Comparison of ENCODE assay signal across 9 cellular contexts in genomic region chr22:23895599-23896144, GRCh38. TPM values are rescaled to one million over a fixed set of nuclear protein-coding genes. Genes with fewer than 3 reads are reported as not detected.
DNase-seq lines count a peak whose midpoint lies in the region; ATAC-seq and TF ChIP-seq lines count a peak whose summit lies in the region.
"Had no signal": no experiment of that assay in that cellular context is flagged by ENCODE, and none has a peak within 500 bp of the region (broad histone marks: within the 10 kb centered on the region; RNA-seq: fewer than 3 reads in every experiment).

No MANE protein-coding gene starts in this region.

- POLR2A ChIA-PET in MCF 10A (lab: Yijun Ruan, JAX) = interaction anchor here (0.9 kb wide), 1 partner anchor 18 kb away, joined by 6 read pairs; no protein-coding TSS in a partner anchor

- peaks cover 7 to 48% (median 25%) of the 10 kb centered on the region in 9 donors for H3K4me1 ChIP-seq in heart right ventricle
- H3K4me1 ChIP-seq in mesodermal cell (ENCODE audit: control insufficient read depth, insufficient read depth, low read length, poor library complexity, severe bottlenecking) = peaks cover 3% of the 10 kb centered on the region
- no peaks in the 10 kb centered on the region for H3K4me1 ChIP-seq in uterus

- peaks cover 42% of the 10 kb centered on the region for H3K36me3 Mint-ChIP-seq in MCF 10A (ENCODE audit: insufficient read depth, unreplicated experiment)

- peak overlapping the region; percentile 99 for H3K27ac Mint-ChIP-seq in MCF 10A (ENCODE audit: low read depth, unreplicated experiment)

- TF ChIP-seq POLR2A in uterus (IDR thresholded peaks at IDR 0.05) = no peak

- H3K4me3 ChIP-seq in heart right ventricle = peak overlapping the region in 8 of 10 donors; percentile 50 to 88 (median 70)
- peak overlapping the region; percentile 86 for H3K4me3 ChIP-seq in mesodermal cell (ENCODE audit: extremely low read depth, insufficient read depth, low read length, poor library complexity, severe bottlenecking)
- peak overlapping the region; percentile 60 to 63 for H3K4me3 ChIP-seq in uterus

- H3K9me3 Mint-ChIP-seq in MCF 10A (ENCODE audit: unreplicated experiment) = peaks cover 7% of the 10 kb centered on the region

- BruUV-seq in MCF 10A (replicated peaks; lab: Mats Ljungman, UMichigan) = no TSS peak

- ATAC-seq in heart right ventricle = no peak
- no peak for ATAC-seq in Right ventricle myocardium inferior

- intact Hi-C loops in heart right ventricle (cut with DNase I) (no loop called here), Right ventricle myocardium inferior (cut with DNase I) (loop anchor here (2.0 kb wide), 1 partner anchor 19 kb away; no protein-coding TSS in a partner anchor), MCF 10A (cut with micrococcal nuclease) (loop anchor here (2.0 kb wide), 1 partner anchor 19 kb away; no protein-coding TSS in a partner anchor), uterus (cut with DNase I; ENCODE audit: low total_unique reads) (no loop called here)

- H3K27me3 Mint-ChIP-seq in MCF 10A (ENCODE audit: insufficient read depth, unreplicated experiment) = no peaks in the 10 kb centered on the region

- H3K27me3 ChIP-seq in heart right ventricle = no peaks in the 10 kb centered on the region
- no peaks in the 10 kb centered on the region for H3K27me3 ChIP-seq in uterus

- DNase-seq in heart right ventricle (no peak), Right ventricle myocardium inferior (ENCODE audit: missing footprints) (no peak), MCF 10A (ENCODE audit: unreplicated experiment) (no peak), uterus (no peak), dedifferentiated amniotic fluid mesenchymal stem cell (ENCODE audit: extremely low spot score) (no peak), hypothalamus (lab: John Stamatoyannopoulos, UW) (no peak)
- DNase-seq in activated CD8-positive, alpha-beta memory T cell treated with anti-CD3 and anti-CD28 coated beads, Interleukin-2, amount 50 U/mL, for 4 hours = no peak

- TF ChIP-seq CTCF in heart right ventricle (IDR thresholded peaks at IDR 0.05) (no peak), MCF 10A (IDR thresholded peaks at IDR 0.05; ENCODE audit: unreplicated experiment) (no peak), uterus (IDR thresholded peaks at IDR 0.05) (no peak)

- 92 to 94% methylated on average over 16 of the region's 16 CpGs for WGBS in heart right ventricle, 2 donors
- 80 to 84% methylated on average over 6 to 11 of the region's 16 CpGs for WGBS in mesodermal cell (ENCODE audit: insufficient coverage in 2 of 2), 2 experiments

- H3K9me3 ChIP-seq in heart right ventricle = no peaks in the 10 kb centered on the region
- peaks cover 19% of the 10 kb centered on the region for H3K9me3 ChIP-seq in mesodermal cell (ENCODE audit: control insufficient read depth, low read length)
- no peaks in the 10 kb centered on the region for H3K9me3 ChIP-seq in uterus

- H3K36me3 ChIP-seq in heart right ventricle (peaks cover 0 to 24% (median 5%) of the 10 kb centered on the region in 9 donors), mesodermal cell (ENCODE audit: control insufficient read depth, insufficient read depth, low read length) (peaks cover 32% of the 10 kb centered on the region), uterus (no peaks in the 10 kb centered on the region)

- H3K4me1 Mint-ChIP-seq in MCF 10A (ENCODE audit: insufficient read depth, unreplicated experiment) = peaks cover 11% of the 10 kb centered on the region

- CTCF ChIA-PET in MCF 10A (lab: Yijun Ruan, JAX) = interaction anchor here (0.6 kb wide), 1 partner anchor 394 kb away, joined by 3 read pairs; no protein-coding TSS in a partner anchor

- peak overlapping the region; percentile 89 for H3K4me3 Mint-ChIP-seq in MCF 10A (ENCODE audit: unreplicated experiment)

- H3K27ac ChIP-seq in heart right ventricle (peak overlapping the region in 5 of 10 donors; percentile 84 to 99 (median 91)), mesodermal cell (ENCODE audit: low read depth, low read length, severe bottlenecking) (no peak overlapping the region), uterus (peak overlapping the region in 1 of 2 donors; percentile 91)

RNA-seq across cellular contexts. Expression of gene MIF, which starts 1.5 kb away (rescaled TPM):
- total RNA-seq in heart right ventricle (100 to 1,000 TPM; 135 to 457 (median 225) TPM), Right ventricle myocardium inferior (272 TPM), MCF 10A (2022) (1,031 and 1,126 TPM in 2 replicates), uterus (100 to 1,000 TPM in 2 of 4 donors, 10 to 100 TPM in 2; 77.1 to 189 (median 124) TPM)
- 100 to 1,000 TPM; 474 to 634 TPM for polyA plus RNA-seq in heart right ventricle
- 781 TPM for polyA plus RNA-seq in mesodermal cell (2013, experiment 1 of 2)
- 681 TPM for polyA plus RNA-seq in mesodermal cell (2013, experiment 2 of 2)

RNA-seq across cellular contexts. Expression of gene SLC2A11, which starts 38.0 kb away (rescaled TPM):
- total RNA-seq in heart right ventricle (10 to 100 TPM; 16.1 to 30.4 (median 21.2) TPM), Right ventricle myocardium inferior (20.3 TPM), MCF 10A (2022) (9.6 and 11.3 TPM in 2 replicates), uterus (10 to 100 TPM in 3 of 4 donors, under 1 TPM in 1; under 0.01 to 63.3 (median 15.0) TPM)
- polyA plus RNA-seq in heart right ventricle = 10 to 100 TPM in 1 of 2 donors, 1 to 10 TPM in 1; 8.3 to 42.1 TPM
- polyA plus RNA-seq in mesodermal cell (2013, experiment 1 of 2) = 11.6 TPM
- 12.3 TPM for polyA plus RNA-seq in mesodermal cell (2013, experiment 2 of 2)

RNA-seq across cellular contexts. Expression of gene DERL3, which starts 56.9 kb away (rescaled TPM):
- total RNA-seq in heart right ventricle (1 to 10 TPM in 9 of 10 donors, under 1 TPM in 1; 0.91 to 5.1 (median 1.7) TPM), Right ventricle myocardium inferior (3.1 TPM), MCF 10A (2022) (not detected in 2 replicates), uterus (1 to 10 TPM in 1 of 4 donors, under 1 TPM in 1, not detected in 2; 0.95 to 1.2 TPM)
- polyA plus RNA-seq in heart right ventricle = 10 to 100 TPM in 1 of 2 donors, 1 to 10 TPM in 1; 2.0 to 14.1 TPM
- polyA plus RNA-seq in mesodermal cell (2013, experiment 1 of 2) = 7.7 TPM
- 5.6 TPM for polyA plus RNA-seq in mesodermal cell (2013, experiment 2 of 2)
- total RNA-seq: HT1080 had no signal

Comparison
In these comparisons a context has a peak if more than half of its experiments do, and no peak if none do; other contexts are left out.
1. intact Hi-C loops: an anchor here in Right ventricle myocardium inferior (2.0 kb wide) and MCF 10A (2.0 kb wide); none called in heart right ventricle and uterus.